ENCODE assay signal across 11 cellular contexts in the genomic region with DNA sequence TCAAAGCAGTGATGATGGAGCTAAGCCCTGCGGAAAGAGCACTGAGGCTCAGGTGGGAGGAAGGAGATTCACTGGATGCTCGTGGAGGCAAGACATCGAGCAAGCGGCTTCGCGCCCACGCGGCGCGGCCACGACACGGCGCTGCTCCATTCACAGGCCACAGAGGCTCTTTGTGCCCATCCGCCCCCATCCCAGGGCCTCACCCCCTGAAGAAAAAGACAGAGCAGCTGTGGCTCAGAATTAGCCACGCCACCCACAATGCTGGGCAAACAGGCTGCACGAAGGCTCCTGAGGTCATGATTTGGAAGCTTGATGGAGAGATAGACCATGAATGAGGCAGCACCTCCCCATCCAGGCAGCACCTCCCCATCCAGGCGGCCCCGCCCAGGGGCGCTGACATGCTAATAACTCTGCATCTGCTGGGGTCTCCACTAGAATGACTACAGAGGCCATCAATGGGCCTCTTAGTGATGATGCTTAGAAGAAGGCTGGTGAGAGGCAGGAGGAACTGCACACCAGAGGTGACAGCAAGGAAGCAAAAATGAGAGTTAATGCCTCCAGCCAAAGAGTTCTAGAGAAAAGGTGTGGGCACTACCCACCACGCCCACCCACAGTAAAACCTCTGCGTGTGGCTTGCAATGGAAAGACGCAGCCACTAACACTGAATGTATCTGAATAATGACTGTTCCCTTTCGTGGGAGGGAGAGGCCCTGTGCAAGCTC. TPM values are rescaled to one million over a fixed set of nuclear protein-coding genes. Genes with fewer than 3 reads are reported as not detected.
DNase-seq lines count a peak whose midpoint lies in the region; ATAC-seq, FAIRE-seq and TF ChIP-seq lines count a peak whose summit lies in the region.
"Had no signal": no experiment of that assay in that cellular context is flagged by ENCODE, and none has a peak within 500 bp of the region (broad histone marks: within the 10 kb centered on the region; RNA-seq: fewer than 3 reads in every experiment).

No MANE protein-coding gene starts in this region.

- WGBS in pancreas, 2 donors: 87 to 88% methylated on average over 23 of the region's 23 CpGs

- H3K4me3 ChIP-seq in coronary artery (no peak overlapping the region), pancreas (no peak overlapping the region), uterus (no peak overlapping the region)
- H3K4me3 ChIP-seq: BLaER1, lung had no signal

- no peaks in the 10 kb centered on the region for H3K27me3 ChIP-seq in pancreas
- H3K27me3 ChIP-seq in uterus: no peaks in the 10 kb centered on the region
- H3K27me3 ChIP-seq: BLaER1 had no signal

- intact Hi-C loops in Right ventricle myocardium inferior (cut with DNase I): no loop called here
- intact Hi-C loops in cardiac septum (cut with DNase I): no loop called here
- intact Hi-C loops in pancreas (cut with DNase I): no loop called here
- intact Hi-C loops in uterus (cut with DNase I; ENCODE audit: low total_unique reads): no loop called here

- TF ChIP-seq POLR2A in uterus (IDR thresholded peaks at IDR 0.05): no peak

- H3K4me1 ChIP-seq in pancreas (peaks cover 15 to 31% (median 25%) of the 10 kb centered on the region in 3 donors), uterus (peaks cover 0 to 30% of the 10 kb centered on the region in 2 donors)

- TF ChIP-seq CTCF in coronary artery (IDR thresholded peaks at IDR 0.05) (no peak), pancreas (IDR thresholded peaks at IDR 0.05) (no peak), uterus (IDR thresholded peaks at IDR 0.05) (no peak)

- peak; percentile 4 for ATAC-seq in Right ventricle myocardium inferior
- peak in 2 of 4 donors; percentile 6 to 12 for ATAC-seq in pancreas
- ATAC-seq in GM18498 (IDR thresholded peaks at IDR 0.05; ENCODE audit: unreplicated experiment): no peak

- H3K36me3 ChIP-seq in pancreas (peaks cover 9 to 51% (median 25%) of the 10 kb centered on the region in 3 donors), uterus (no peaks in the 10 kb centered on the region)

- DNase-seq in Right ventricle myocardium inferior (ENCODE audit: missing footprints): no peak
- no peak for DNase-seq in cardiac septum (ENCODE audit: low spot score)
- DNase-seq in coronary artery (ENCODE audit: low spot score): no peak
- DNase-seq in pancreas: no peak
- DNase-seq in uterus: no peak
- DNase-seq in NCI-H2171 (lab: John Stamatoyannopoulos, UW): no peak
- DNase-seq in retina: no peak
- DNase-seq: MM.1S had no signal

- H3K9me3 ChIP-seq in pancreas (no peaks in the 10 kb centered on the region), uterus (no peaks in the 10 kb centered on the region)
- H3K9me3 ChIP-seq: BLaER1 had no signal

- FAIRE-seq in pancreas (lab: Jason Lieb, UNC): no peak

- H3K27ac ChIP-seq in coronary artery (peak overlapping the region; percentile 76 to 87), pancreas (peak overlapping the region in 3 of 4 donors; percentile 8 to 78 (median 73)), uterus (peak overlapping the region; percentile 53 to 100)

RNA-seq across cellular contexts. Expression of a gene that starts 43.5 kb away (rescaled TPM):
- total RNA-seq in Right ventricle myocardium inferior (180 TPM), cardiac septum (282 TPM), pancreas (100 to 1,000 TPM; 259 to 554 (median 412) TPM), uterus (1,000 to 10,000 TPM in 1 of 4 donors, 100 to 1,000 TPM in 3; 215 to 1,171 (median 400) TPM)
- 100 to 1,000 TPM in 1 of 2 donors, 10 to 100 TPM in 1; 80.9 to 152 TPM for polyA plus RNA-seq in pancreas
